ENCODE assay signal across 9 cellular contexts in the genomic region with DNA sequence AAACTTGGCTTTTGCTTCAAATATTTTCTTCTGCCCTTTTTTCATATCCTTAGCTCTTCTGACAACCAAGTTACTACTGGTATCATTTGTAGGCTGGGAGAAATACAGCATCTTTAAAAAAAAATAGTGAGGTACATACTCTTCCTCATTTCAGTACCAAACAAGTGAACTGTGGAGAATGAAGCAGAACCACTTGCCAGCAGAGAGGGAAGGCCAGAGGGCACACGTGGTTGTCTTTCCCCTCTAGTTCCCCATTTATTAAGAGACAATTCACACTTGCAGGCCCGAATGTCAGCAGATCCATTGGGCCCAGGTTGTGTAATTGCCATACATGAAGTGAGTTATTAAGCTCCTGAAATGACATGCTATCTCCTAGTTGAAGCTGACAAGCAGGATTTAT. TPM values are rescaled to one million over a fixed set of nuclear protein-coding genes. Genes with fewer than 3 reads are reported as not detected.
DNase-seq lines count a peak whose midpoint lies in the region; ATAC-seq and TF ChIP-seq lines count a peak whose summit lies in the region.
"Had no signal": no experiment of that assay in that cellular context is flagged by ENCODE, and none has a peak within 500 bp of the region (broad histone marks: within the 10 kb centered on the region; RNA-seq: fewer than 3 reads in every experiment).

No MANE protein-coding gene starts in this region.

- no peaks in the 10 kb centered on the region for H3K27me3 Mint-ChIP-seq in progenitor cell of endocrine pancreas

- H3K4me3 Mint-ChIP-seq in progenitor cell of endocrine pancreas (ENCODE audit: low read depth): peak overlapping the region; percentile 15

- H3K36me3 Mint-ChIP-seq in progenitor cell of endocrine pancreas (ENCODE audit: insufficient read depth): peaks cover 1% of the 10 kb centered on the region

- no peaks in the 10 kb centered on the region for H3K27me3 ChIP-seq in GM06990 (replicated peaks; ENCODE audit: control insufficient read depth, insufficient read depth, low read length)

- in situ Hi-C loops in ACHN (cut with HindIII; ENCODE audit: low pct_ligation_motif_present, low pct_unique_long_range_greater_than_20kb, low sequenced_read_pairs): no loop called here

- TF ChIP-seq CTCF in GM06990 (IDR thresholded peaks at IDR 0.05; ENCODE audit: insufficient read depth, low read length, poor library complexity, severe bottlenecking) (no peak), NB4 (IDR thresholded peaks at IDR 0.05; ENCODE audit: low read depth, low read length) (no peak), coronary artery (IDR thresholded peaks at IDR 0.05) (no peak), progenitor cell of endocrine pancreas (IDR thresholded peaks at IDR 0.05; ENCODE audit: unreplicated experiment) (no peak)

- DNase-seq in GM06990 (ENCODE audit: extremely low read depth, insufficient read length) (peak; percentile 72), NB4 (ENCODE audit: low read depth) (peak; percentile 84), coronary artery (ENCODE audit: low spot score) (no peak), progenitor cell of endocrine pancreas (ENCODE audit: low spot score, unreplicated experiment) (no peak), GM19238 (ENCODE audit: insufficient read length, low spot score) (no peak), ACHN (no peak), DMS153 treated with DMSO at 0.1 percent for 48 hours (lab: John Stamatoyannopoulos, UW; ENCODE audit: unreplicated experiment) (no peak)
- DNase-seq: NCI-H748 treated with DMSO at 0.1 percent for 48 hours had no signal

- H3K27ac ChIP-seq in coronary artery: peak overlapping the region; percentile 96 to 99

- H3K36me3 ChIP-seq in GM06990 (ENCODE audit: control insufficient read depth, insufficient read depth, low read length): peaks cover 2% of the 10 kb centered on the region; the same call in 1 of the 2 replicates

- peak overlapping the region; percentile 88 for H3K4me3 ChIP-seq in GM06990 (replicated peaks; ENCODE audit: low read depth, low read length)
- H3K4me3 ChIP-seq in NB4 (ENCODE audit: low read depth, low read length): no peak overlapping the region
- no peak overlapping the region for H3K4me3 ChIP-seq in coronary artery

- no peak overlapping the region for H3K27ac Mint-ChIP-seq in progenitor cell of endocrine pancreas

- no peak for TF ChIP-seq POLR2A in NB4 (IDR thresholded peaks at IDR 0.05; ENCODE audit: extremely low read depth, insufficient read length)

- ATAC-seq in GM18511 (IDR thresholded peaks at IDR 0.05; ENCODE audit: unreplicated experiment): no peak

- H3K4me1 Mint-ChIP-seq in progenitor cell of endocrine pancreas (ENCODE audit: low read depth): peaks cover 50% of the 10 kb centered on the region

- H3K9me3 Mint-ChIP-seq in progenitor cell of endocrine pancreas (ENCODE audit: low read depth): no peaks in the 10 kb centered on the region

RNA-seq across cellular contexts. Expression of gene SUSD6, which starts 3.2 kb away (rescaled TPM):
- total RNA-seq in progenitor cell of endocrine pancreas: 21.0 and 22.3 TPM in 2 replicates

RNA-seq across cellular contexts. Expression of gene CCDC177, which starts 39.9 kb away (rescaled TPM):
- total RNA-seq in progenitor cell of endocrine pancreas: 0.22 and 0.24 TPM in 2 replicates

Comparison
In these comparisons a context has a peak if more than half of its experiments do, and no peak if none do; other contexts are left out.
1. DNase-seq: peak in GM06990 (single experiment) and NB4 (single experiment); none in coronary artery (single experiment), progenitor cell of endocrine pancreas (single experiment), GM19238 (single experiment), ACHN (single experiment) and DMS153 treated with DMSO at 0.1 percent for 48 hours (single experiment).